In genomic region chr1:98044071-98044697, GRCh38 we compare ENCODE assay signal across 1 cellular context.
TF ChIP-seq lines count a peak whose summit lies in the region.

No MANE protein-coding gene starts in this region.

TF ChIP-seq in HepG2, 621 proteins besides CTCF, POLR2A, EP300 and RAD21 (continued from another document):
- TF ChIP-seq, protein P1, sequence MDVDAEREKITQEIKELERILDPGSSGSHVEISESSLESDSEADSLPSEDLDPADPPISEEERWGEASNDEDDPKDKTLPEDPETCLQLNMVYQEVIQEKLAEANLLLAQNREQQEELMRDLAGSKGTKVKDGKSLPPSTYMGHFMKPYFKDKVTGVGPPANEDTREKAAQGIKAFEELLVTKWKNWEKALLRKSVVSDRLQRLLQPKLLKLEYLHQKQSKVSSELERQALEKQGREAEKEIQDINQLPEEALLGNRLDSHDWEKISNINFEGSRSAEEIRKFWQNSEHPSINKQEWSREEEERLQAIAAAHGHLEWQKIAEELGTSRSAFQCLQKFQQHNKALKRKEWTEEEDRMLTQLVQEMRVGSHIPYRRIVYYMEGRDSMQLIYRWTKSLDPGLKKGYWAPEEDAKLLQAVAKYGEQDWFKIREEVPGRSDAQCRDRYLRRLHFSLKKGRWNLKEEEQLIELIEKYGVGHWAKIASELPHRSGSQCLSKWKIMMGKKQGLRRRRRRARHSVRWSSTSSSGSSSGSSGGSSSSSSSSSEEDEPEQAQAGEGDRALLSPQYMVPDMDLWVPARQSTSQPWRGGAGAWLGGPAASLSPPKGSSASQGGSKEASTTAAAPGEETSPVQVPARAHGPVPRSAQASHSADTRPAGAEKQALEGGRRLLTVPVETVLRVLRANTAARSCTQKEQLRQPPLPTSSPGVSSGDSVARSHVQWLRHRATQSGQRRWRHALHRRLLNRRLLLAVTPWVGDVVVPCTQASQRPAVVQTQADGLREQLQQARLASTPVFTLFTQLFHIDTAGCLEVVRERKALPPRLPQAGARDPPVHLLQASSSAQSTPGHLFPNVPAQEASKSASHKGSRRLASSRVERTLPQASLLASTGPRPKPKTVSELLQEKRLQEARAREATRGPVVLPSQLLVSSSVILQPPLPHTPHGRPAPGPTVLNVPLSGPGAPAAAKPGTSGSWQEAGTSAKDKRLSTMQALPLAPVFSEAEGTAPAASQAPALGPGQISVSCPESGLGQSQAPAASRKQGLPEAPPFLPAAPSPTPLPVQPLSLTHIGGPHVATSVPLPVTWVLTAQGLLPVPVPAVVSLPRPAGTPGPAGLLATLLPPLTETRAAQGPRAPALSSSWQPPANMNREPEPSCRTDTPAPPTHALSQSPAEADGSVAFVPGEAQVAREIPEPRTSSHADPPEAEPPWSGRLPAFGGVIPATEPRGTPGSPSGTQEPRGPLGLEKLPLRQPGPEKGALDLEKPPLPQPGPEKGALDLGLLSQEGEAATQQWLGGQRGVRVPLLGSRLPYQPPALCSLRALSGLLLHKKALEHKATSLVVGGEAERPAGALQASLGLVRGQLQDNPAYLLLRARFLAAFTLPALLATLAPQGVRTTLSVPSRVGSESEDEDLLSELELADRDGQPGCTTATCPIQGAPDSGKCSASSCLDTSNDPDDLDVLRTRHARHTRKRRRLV (CRISPR knock-in tag; IDR thresholded peaks at IDR 0.05): no peak
- TF ChIP-seq MTF1 (CRISPR knock-in tag; IDR thresholded peaks at IDR 0.05) (no peak), ZSCAN29 (CRISPR knock-in tag; conservative IDR thresholded peaks at IDR 0.05) (no peak)
